ENCODE assay signal across 15 cellular contexts in genomic region chr6:7901056-7901455, GRCh38. TPM values are rescaled to one million over a fixed set of nuclear protein-coding genes. Genes with fewer than 3 reads are reported as not detected.
DNase-seq lines count a peak whose midpoint lies in the region; ATAC-seq and TF ChIP-seq lines count a peak whose summit lies in the region.
"Had no signal": no experiment of that assay in that cellular context is flagged by ENCODE, and none has a peak within 500 bp of the region (broad histone marks: within the 10 kb centered on the region; RNA-seq: fewer than 3 reads in every experiment).

No MANE protein-coding gene starts in this region.

- peak in 2 of 3 donors; percentile 68 to 72 for DNase-seq in Peyer's patch
- peak; percentile 68 to 69 for DNase-seq in left colon
- no peak for DNase-seq in stimulated activated naive B cell treated with anti-CD40 and anti-IgM and Interleukin-4, amounts not matched to agents 10 μg/mL and 1 μg/mL and 100 μg/mL, for 72 hours
- no peak for DNase-seq in cerebellar cortex (ENCODE audit: low spot score)
- DNase-seq in NCI-H774 (lab: John Stamatoyannopoulos, UW), result no peak
- DNase-seq: DMS 273 treated with DMSO at 0.1 percent for 48 hours, GF-D8, HCEC 1CT, MG63, NCI-H1092 treated with DMSO at 0.1 percent for 48 hours, NCI-H510A treated with DMSO at 0.1 percent for 48 hours, SIG-M5 had no signal

- H3K4me3 ChIP-seq in Peyer's patch, result no peak overlapping the region
- H3K4me3 ChIP-seq: MG63 had no signal

- no peak for TF ChIP-seq POLR2A in Peyer's patch (IDR thresholded peaks at IDR 0.05)

- peaks cover 0 to 67% (median 0%) of the 10 kb centered on the region in 3 donors for H3K36me3 ChIP-seq in Peyer's patch

- H3K27ac ChIP-seq in Peyer's patch, result peak overlapping the region in 1 of 4 donors; percentile 22

- no peak overlapping the region for H3K4me3 Mint-ChIP-seq in stimulated activated naive B cell treated with anti-CD40 and anti-IgM and Interleukin-4, amounts not matched to agents 10 μg/mL and 1 μg/mL and 100 μg/mL, for 72 hours
- H3K4me3 Mint-ChIP-seq: CD14-positive monocyte had no signal

- H3K27me3 ChIP-seq in Peyer's patch, result no peaks in the 10 kb centered on the region
- H3K27me3 ChIP-seq: MG63 had no signal

- H3K9me3 ChIP-seq in Peyer's patch, result no peaks in the 10 kb centered on the region
- H3K9me3 ChIP-seq: MG63 had no signal

- peaks cover 0 to 7% (median 0%) of the 10 kb centered on the region in 4 donors for H3K4me1 ChIP-seq in Peyer's patch

- no peaks in the 10 kb centered on the region for H3K9me3 Mint-ChIP-seq in stimulated activated naive B cell treated with anti-CD40 and anti-IgM and Interleukin-4, amounts not matched to agents 10 μg/mL and 1 μg/mL and 100 μg/mL, for 72 hours
- H3K9me3 Mint-ChIP-seq: CD14-positive monocyte had no signal

- intact Hi-C loops in left colon (cut with DNase I, micrococcal nuclease), result loop anchor here in 1 of 2 donors (10.0 kb wide), 1 partner anchor 84 kb away; no protein-coding TSS in a partner anchor

- H3K27me3 Mint-ChIP-seq in stimulated activated naive B cell treated with anti-CD40 and anti-IgM and Interleukin-4, amounts not matched to agents 10 μg/mL and 1 μg/mL and 100 μg/mL, for 72 hours, result no peaks in the 10 kb centered on the region

- TF ChIP-seq CTCF in Peyer's patch (IDR thresholded peaks at IDR 0.05), result peak in 2 of 6 experiments; percentile 22 to 24

- peaks cover 55 to 68% of the 10 kb centered on the region in 2 donors for H3K36me3 Mint-ChIP-seq in stimulated activated naive B cell treated with anti-CD40 and anti-IgM and Interleukin-4, amounts not matched to agents 10 μg/mL and 1 μg/mL and 100 μg/mL, for 72 hours

- H3K27ac Mint-ChIP-seq in stimulated activated naive B cell treated with anti-CD40 and anti-IgM and Interleukin-4, amounts not matched to agents 10 μg/mL and 1 μg/mL and 100 μg/mL, for 72 hours, result peak overlapping the region; percentile 26

- peaks cover 31 to 55% of the 10 kb centered on the region in 2 donors for H3K4me1 Mint-ChIP-seq in stimulated activated naive B cell treated with anti-CD40 and anti-IgM and Interleukin-4, amounts not matched to agents 10 μg/mL and 1 μg/mL and 100 μg/mL, for 72 hours

- ATAC-seq in HG02759 (IDR thresholded peaks at IDR 0.05; ENCODE audit: unreplicated experiment), result peak; percentile 3
- ATAC-seq in left colon, result peak; percentile 91
- ATAC-seq in stimulated activated naive B cell treated with anti-CD40 and anti-IgM and Interleukin-4, amounts not matched to agents 10 μg/mL and 1 μg/mL and 100 μg/mL, for 72 hours (replicated peaks), result no peak
- no peak for ATAC-seq in esophagus mucosa

RNA-seq across cellular contexts. Expression of gene TXNDC5, which starts 9.5 kb away (rescaled TPM):
- total RNA-seq in Peyer's patch, result 100 to 1,000 TPM in 1 of 4 donors, 10 to 100 TPM in 3; 61.7 to 131 (median 87.3) TPM
- total RNA-seq in left colon, result 100 to 1,000 TPM in 1 of 2 donors, 10 to 100 TPM in 1; 74.8 to 128 TPM
- 73.5 TPM for total RNA-seq in esophagus mucosa

Comparison
In these comparisons a context has a peak if more than half of its experiments do, and no peak if none do; other contexts are left out.
1. ATAC-seq: peak in HG02759 (single experiment) and left colon (single experiment); none in stimulated activated naive B cell treated with anti-CD40 and anti-IgM and Interleukin-4, amounts not matched to agents 10 μg/mL and 1 μg/mL and 100 μg/mL, for 72 hours (0 of 2) and esophagus mucosa (single experiment).
2. DNase-seq: peak in Peyer's patch (2 of 3) and left colon (2 of 2); none in stimulated activated naive B cell treated with anti-CD40 and anti-IgM and Interleukin-4, amounts not matched to agents 10 μg/mL and 1 μg/mL and 100 μg/mL, for 72 hours (single experiment), cerebellar cortex (single experiment) and NCI-H774 (single experiment).